ENCODE assay signal across 1 cellular context in the genomic region with DNA sequence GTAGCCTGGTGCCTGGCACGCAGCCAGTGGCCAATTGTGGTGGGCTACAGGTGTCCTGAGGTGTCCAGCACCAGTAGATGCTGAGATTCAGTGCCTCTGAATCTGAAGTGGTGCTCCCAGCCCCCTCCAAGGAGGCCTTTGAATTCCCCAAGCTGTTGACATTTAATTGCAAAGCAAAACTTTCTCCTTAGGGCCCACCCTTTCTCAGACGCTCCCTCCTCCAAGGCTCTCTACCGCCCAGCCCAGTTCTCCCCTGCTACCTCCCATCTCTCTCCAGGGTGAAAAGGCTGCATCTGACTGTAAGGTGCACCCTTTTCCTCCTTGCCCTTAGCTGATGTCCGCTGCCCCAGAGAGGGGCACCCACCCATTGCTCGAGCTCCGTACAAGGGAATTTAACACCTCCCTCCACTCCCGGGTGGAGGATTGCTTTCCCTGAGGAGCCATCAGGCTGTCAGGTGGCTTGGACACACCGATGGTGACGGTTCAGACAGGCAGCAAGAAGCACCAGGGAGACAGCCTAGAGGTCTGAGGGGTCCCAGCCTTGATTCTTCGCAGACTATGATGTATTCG.
TF ChIP-seq lines count a peak whose summit lies in the region.

No MANE protein-coding gene starts in this region.

TF ChIP-seq in HEK293, 187 proteins besides CTCF, POLR2A, EP300 and RAD21 (continued from another document):
- TF ChIP-seq, protein P1, sequence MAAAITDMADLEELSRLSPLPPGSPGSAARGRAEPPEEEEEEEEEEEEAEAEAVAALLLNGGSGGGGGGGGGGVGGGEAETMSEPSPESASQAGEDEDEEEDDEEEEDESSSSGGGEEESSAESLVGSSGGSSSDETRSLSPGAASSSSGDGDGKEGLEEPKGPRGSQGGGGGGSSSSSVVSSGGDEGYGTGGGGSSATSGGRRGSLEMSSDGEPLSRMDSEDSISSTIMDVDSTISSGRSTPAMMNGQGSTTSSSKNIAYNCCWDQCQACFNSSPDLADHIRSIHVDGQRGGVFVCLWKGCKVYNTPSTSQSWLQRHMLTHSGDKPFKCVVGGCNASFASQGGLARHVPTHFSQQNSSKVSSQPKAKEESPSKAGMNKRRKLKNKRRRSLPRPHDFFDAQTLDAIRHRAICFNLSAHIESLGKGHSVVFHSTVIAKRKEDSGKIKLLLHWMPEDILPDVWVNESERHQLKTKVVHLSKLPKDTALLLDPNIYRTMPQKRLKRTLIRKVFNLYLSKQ (tag by site-specific recombination; IDR thresholded peaks at IDR 0.05; ENCODE audit: borderline replicate concordance) = no peak
- TF ChIP-seq ZNF561 (tag by site-specific recombination; IDR thresholded peaks at IDR 0.05; ENCODE audit: borderline replicate concordance) (no peak), GLIS1 (tag by site-specific recombination; IDR thresholded peaks at IDR 0.05) (no peak), PRDM1 (tag by site-specific recombination; IDR thresholded peaks at IDR 0.05) (peak; percentile 44; the same call in 1 of the 2 replicates), ZNF223 (tag by site-specific recombination; IDR thresholded peaks at IDR 0.05) (no peak), ZNF37A (tag by site-specific recombination; IDR thresholded peaks at IDR 0.05) (no peak), ZNF707 (tag by site-specific recombination; IDR thresholded peaks at IDR 0.05) (no peak), ZNF629 (tag by site-specific recombination; IDR thresholded peaks at IDR 0.05) (no peak), SCRT2 (tag by site-specific recombination; IDR thresholded peaks at IDR 0.05) (peak; percentile 78), ZBTB17 (tag by site-specific recombination; IDR thresholded peaks at IDR 0.05) (peak; percentile 48; the same call in 1 of the 2 replicates)
- TF ChIP-seq, protein P2, sequence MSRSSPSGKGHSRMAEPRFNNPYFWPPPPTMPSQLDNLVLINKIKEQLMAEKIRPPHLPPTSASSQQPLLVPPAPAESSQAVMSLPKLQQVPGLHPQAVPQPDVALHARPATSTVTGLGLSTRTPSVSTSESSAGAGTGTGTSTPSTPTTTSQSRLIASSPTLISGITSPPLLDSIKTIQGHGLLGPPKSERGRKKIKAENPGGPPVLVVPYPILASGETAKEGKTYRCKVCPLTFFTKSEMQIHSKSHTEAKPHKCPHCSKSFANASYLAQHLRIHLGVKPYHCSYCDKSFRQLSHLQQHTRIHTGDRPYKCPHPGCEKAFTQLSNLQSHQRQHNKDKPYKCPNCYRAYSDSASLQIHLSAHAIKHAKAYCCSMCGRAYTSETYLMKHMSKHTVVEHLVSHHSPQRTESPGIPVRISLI (tag by site-specific recombination; IDR thresholded peaks at IDR 0.05) = no peak
- TF ChIP-seq, protein P3, sequence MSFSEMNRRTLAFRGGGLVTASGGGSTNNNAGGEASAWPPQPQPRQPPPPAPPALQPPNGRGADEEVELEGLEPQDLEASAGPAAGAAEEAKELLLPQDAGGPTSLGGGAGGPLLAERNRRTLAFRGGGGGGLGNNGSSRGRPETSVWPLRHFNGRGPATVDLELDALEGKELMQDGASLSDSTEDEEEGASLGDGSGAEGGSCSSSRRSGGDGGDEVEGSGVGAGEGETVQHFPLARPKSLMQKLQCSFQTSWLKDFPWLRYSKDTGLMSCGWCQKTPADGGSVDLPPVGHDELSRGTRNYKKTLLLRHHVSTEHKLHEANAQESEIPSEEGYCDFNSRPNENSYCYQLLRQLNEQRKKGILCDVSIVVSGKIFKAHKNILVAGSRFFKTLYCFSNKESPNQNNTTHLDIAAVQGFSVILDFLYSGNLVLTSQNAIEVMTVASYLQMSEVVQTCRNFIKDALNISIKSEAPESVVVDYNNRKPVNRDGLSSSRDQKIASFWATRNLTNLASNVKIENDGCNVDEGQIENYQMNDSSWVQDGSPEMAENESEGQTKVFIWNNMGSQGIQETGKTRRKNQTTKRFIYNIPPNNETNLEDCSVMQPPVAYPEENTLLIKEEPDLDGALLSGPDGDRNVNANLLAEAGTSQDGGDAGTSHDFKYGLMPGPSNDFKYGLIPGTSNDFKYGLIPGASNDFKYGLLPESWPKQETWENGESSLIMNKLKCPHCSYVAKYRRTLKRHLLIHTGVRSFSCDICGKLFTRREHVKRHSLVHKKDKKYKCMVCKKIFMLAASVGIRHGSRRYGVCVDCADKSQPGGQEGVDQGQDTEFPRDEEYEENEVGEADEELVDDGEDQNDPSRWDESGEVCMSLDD (tag by site-specific recombination; IDR thresholded peaks at IDR 0.05) = no peak
- TF ChIP-seq, protein P4, sequence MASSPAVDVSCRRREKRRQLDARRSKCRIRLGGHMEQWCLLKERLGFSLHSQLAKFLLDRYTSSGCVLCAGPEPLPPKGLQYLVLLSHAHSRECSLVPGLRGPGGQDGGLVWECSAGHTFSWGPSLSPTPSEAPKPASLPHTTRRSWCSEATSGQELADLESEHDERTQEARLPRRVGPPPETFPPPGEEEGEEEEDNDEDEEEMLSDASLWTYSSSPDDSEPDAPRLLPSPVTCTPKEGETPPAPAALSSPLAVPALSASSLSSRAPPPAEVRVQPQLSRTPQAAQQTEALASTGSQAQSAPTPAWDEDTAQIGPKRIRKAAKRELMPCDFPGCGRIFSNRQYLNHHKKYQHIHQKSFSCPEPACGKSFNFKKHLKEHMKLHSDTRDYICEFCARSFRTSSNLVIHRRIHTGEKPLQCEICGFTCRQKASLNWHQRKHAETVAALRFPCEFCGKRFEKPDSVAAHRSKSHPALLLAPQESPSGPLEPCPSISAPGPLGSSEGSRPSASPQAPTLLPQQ (tag by site-specific recombination; IDR thresholded peaks at IDR 0.05) = no peak
TF ChIP-seq in HEK293: peak in this region for 3.
